Comparison of ENCODE assay signal across 8 cellular contexts in genomic region chr2:178478102-178478441, GRCh38. TPM values are rescaled to one million over a fixed set of nuclear protein-coding genes. Genes with fewer than 3 reads are reported as not detected.
DNase-seq lines count a peak whose midpoint lies in the region; ATAC-seq and TF ChIP-seq lines count a peak whose summit lies in the region.

No MANE protein-coding gene starts in this region.

- TF ChIP-seq POLR2A in suprapubic skin (IDR thresholded peaks at IDR 0.05), result no peak

- no peaks in the 10 kb centered on the region for H3K9me3 Mint-ChIP-seq in activated naive CD8-positive, alpha-beta T cell treated with anti-CD3 and anti-CD28 coated beads, Interleukin-2, amount 10 ng/mL, durations not matched to agents 7 days and 5 days

- peak overlapping the region; percentile 99 for H3K27ac Mint-ChIP-seq in activated naive CD8-positive, alpha-beta T cell treated with anti-CD3 and anti-CD28 coated beads, Interleukin-2, amount 10 ng/mL, durations not matched to agents 7 days and 5 days

- H3K36me3 Mint-ChIP-seq in activated naive CD8-positive, alpha-beta T cell treated with anti-CD3 and anti-CD28 coated beads, Interleukin-2, amount 10 ng/mL, durations not matched to agents 7 days and 5 days, result peaks cover 2% of the 10 kb centered on the region

- no peaks in the 10 kb centered on the region for H3K9me3 ChIP-seq in suprapubic skin

- WGBS in suprapubic skin, result 3% methylated on average over 10 of the region's 10 CpGs

- peak overlapping the region; percentile 94 for H3K4me3 Mint-ChIP-seq in activated naive CD8-positive, alpha-beta T cell treated with anti-CD3 and anti-CD28 coated beads, Interleukin-2, amount 10 ng/mL, durations not matched to agents 7 days and 5 days

- peaks cover 34% of the 10 kb centered on the region for H3K4me1 Mint-ChIP-seq in activated naive CD8-positive, alpha-beta T cell treated with anti-CD3 and anti-CD28 coated beads, Interleukin-2, amount 10 ng/mL, durations not matched to agents 7 days and 5 days

- no peaks in the 10 kb centered on the region for H3K27me3 ChIP-seq in suprapubic skin

- DNase-seq in NCI-H526 (lab: John Stamatoyannopoulos, UW) (peak; percentile 47 to 56), NCI-H526 treated with DMSO at 0.1 percent for 48 hours (lab: John Stamatoyannopoulos, UW) (no peak), kidney glomerular epithelial cell (lab: John Stamatoyannopoulos, UW) (peak; percentile 35), suprapubic skin (ENCODE audit: low spot score in 2 of 2) (no peak), midbrain (lab: John Stamatoyannopoulos, UW) (no peak), NCI-H2029 (lab: John Stamatoyannopoulos, UW) (no peak)
- DNase-seq in activated naive CD8-positive, alpha-beta T cell treated with anti-CD3 and anti-CD28 coated beads, Interleukin-2, amount 10 ng/mL, durations not matched to agents 7 days and 5 days, result no peak

- no peaks in the 10 kb centered on the region for H3K36me3 ChIP-seq in suprapubic skin

- peak overlapping the region; percentile 98 for H3K4me3 ChIP-seq in suprapubic skin

- POLR2A ChIA-PET in activated naive CD8-positive, alpha-beta T cell treated with anti-CD3 and anti-CD28 coated beads, Interleukin-2, amount 10 ng/mL, durations not matched to agents 7 days and 5 days (lab: Charles Lee), result no interaction called here

- TF ChIP-seq EP300 in suprapubic skin (IDR thresholded peaks at IDR 0.05), result no peak

- peaks cover 36% of the 10 kb centered on the region for H3K4me1 ChIP-seq in suprapubic skin

- TF ChIP-seq CTCF in suprapubic skin (IDR thresholded peaks at IDR 0.05), result no peak

- ATAC-seq in HG03354 (IDR thresholded peaks at IDR 0.05; ENCODE audit: poor library complexity, severe bottlenecking, unreplicated experiment), result peak; percentile 8
- no peak for ATAC-seq in activated naive CD8-positive, alpha-beta T cell treated with anti-CD3 and anti-CD28 coated beads, Interleukin-2, amount 10 ng/mL, durations not matched to agents 7 days and 5 days (ENCODE audit: low read depth)

- no peaks in the 10 kb centered on the region for H3K27me3 Mint-ChIP-seq in activated naive CD8-positive, alpha-beta T cell treated with anti-CD3 and anti-CD28 coated beads, Interleukin-2, amount 10 ng/mL, durations not matched to agents 7 days and 5 days

- peak overlapping the region; percentile 90 for H3K27ac ChIP-seq in suprapubic skin

RNA-seq across cellular contexts. Expression of gene FKBP7, which starts 0.3 kb away (rescaled TPM):
- 1 to 10 TPM; 1.8 to 2.4 TPM for total RNA-seq in activated naive CD8-positive, alpha-beta T cell treated with anti-CD3 and anti-CD28 coated beads, Interleukin-2, amount 10 ng/mL, durations not matched to agents 7 days and 5 days
- total RNA-seq in suprapubic skin, result 1 to 10 TPM; 1.5 to 3.9 (median 2.8) TPM

RNA-seq across cellular contexts. Expression of gene PLEKHA3, which starts 2.2 kb away (rescaled TPM):
- 10 to 100 TPM; 28.9 to 29.4 TPM for total RNA-seq in activated naive CD8-positive, alpha-beta T cell treated with anti-CD3 and anti-CD28 coated beads, Interleukin-2, amount 10 ng/mL, durations not matched to agents 7 days and 5 days
- total RNA-seq in suprapubic skin, result 1 to 10 TPM; 2.9 to 7.7 (median 5.8) TPM

RNA-seq across cellular contexts. Expression of gene PJVK, which starts 26.9 kb away (rescaled TPM):
- total RNA-seq in activated naive CD8-positive, alpha-beta T cell treated with anti-CD3 and anti-CD28 coated beads, Interleukin-2, amount 10 ng/mL, durations not matched to agents 7 days and 5 days, result 1 to 10 TPM; 2.3 to 2.5 TPM
- total RNA-seq in suprapubic skin, result 1 to 10 TPM; 1.7 to 6.6 (median 2.7) TPM

RNA-seq across cellular contexts. Expression of gene PRKRA, which starts 27.1 kb away (rescaled TPM):
- total RNA-seq in activated naive CD8-positive, alpha-beta T cell treated with anti-CD3 and anti-CD28 coated beads, Interleukin-2, amount 10 ng/mL, durations not matched to agents 7 days and 5 days, result 10 to 100 TPM; 43.6 to 47.1 TPM
- total RNA-seq in suprapubic skin, result 10 to 100 TPM; 48.7 to 83.2 (median 56.8) TPM

Comparison
In these comparisons a context has a peak if more than half of its experiments do, and no peak if none do; other contexts are left out.
1. DNase-seq: peak in NCI-H526 (2 of 2) and kidney glomerular epithelial cell (single experiment); none in NCI-H526 treated with DMSO at 0.1 percent for 48 hours (single experiment), activated naive CD8-positive, alpha-beta T cell treated with anti-CD3 and anti-CD28 coated beads, Interleukin-2, amount 10 ng/mL, durations not matched to agents 7 days and 5 days (single experiment), suprapubic skin (0 of 2), midbrain (single experiment) and NCI-H2029 (single experiment).